Comparison of ENCODE assay signal across 17 cellular contexts in the genomic region with DNA sequence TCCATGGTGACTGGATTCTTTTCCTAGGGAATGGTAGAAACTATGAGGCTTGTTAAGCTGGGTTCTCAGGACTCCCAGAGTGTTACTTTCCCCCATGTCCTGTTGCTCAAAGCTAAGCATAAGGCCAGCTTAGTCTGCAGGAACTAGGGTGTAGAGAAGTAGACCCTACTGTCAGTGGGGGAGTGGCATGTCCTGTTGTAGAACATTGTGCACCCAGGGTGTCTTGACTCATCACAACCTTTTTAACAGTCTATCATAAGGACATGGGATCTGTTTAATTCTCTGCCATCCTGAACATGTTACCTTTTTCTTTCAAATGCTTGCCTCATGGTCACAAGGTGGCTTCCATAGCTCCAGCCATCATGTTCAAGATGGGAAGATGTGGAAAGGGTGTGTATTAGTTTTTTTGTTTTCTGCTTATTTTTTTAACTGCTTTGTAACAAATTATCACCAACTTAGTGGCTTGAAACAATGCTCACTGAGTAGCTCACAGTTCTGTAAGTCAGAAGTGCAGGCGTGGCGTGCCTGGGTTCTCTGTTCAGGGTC. TPM values are rescaled to one million over a fixed set of nuclear protein-coding genes. Genes with fewer than 3 reads are reported as not detected.
DNase-seq lines count a peak whose midpoint lies in the region; ATAC-seq, FAIRE-seq and TF ChIP-seq lines count a peak whose summit lies in the region.
"Had no signal": no experiment of that assay in that cellular context is flagged by ENCODE, and none has a peak within 500 bp of the region (broad histone marks: within the 10 kb centered on the region; RNA-seq: fewer than 3 reads in every experiment).

No MANE protein-coding gene starts in this region.

- POLR2A ChIA-PET in K562 (lab: Yijun Ruan, JAX) = interaction anchor here (0.6 to 1.5 kb wide), 3 partner anchors 11 to 233 kb away, joined by 3 to 6 read pairs (median 3); no protein-coding TSS in a partner anchor

- no peaks in the 10 kb centered on the region for H3K9me3 ChIP-seq in K562 (replicated peaks; ENCODE audit: control insufficient read depth, insufficient read depth, low read depth, low read length)
- no peaks in the 10 kb centered on the region for H3K9me3 ChIP-seq in colonic mucosa
- peaks cover 0 to 3% (median 3%) of the 10 kb centered on the region in 3 donors for H3K9me3 ChIP-seq in skeletal muscle tissue (ENCODE audit: control insufficient read depth in 3 of 3, low read length in 3 of 3)
- peaks cover 0 to 12% of the 10 kb centered on the region in 2 donors for H3K9me3 ChIP-seq in right atrium auricular region
- H3K9me3 ChIP-seq: HAP-1 had no signal

- CTCF ChIA-PET in K562 (lab: Yijun Ruan, JAX; ENCODE audit: low intra/inter-chr PET ratio) = no interaction called here

- TF ChIP-seq EP300 in K562 (IDR thresholded peaks at IDR 0.05; ENCODE audit: low read length) = no peak

- H3K79me2 ChIP-seq in K562 (ENCODE audit: control insufficient read depth, insufficient read depth, low read length) = no peaks in the 10 kb centered on the region

- no peak overlapping the region for H3K27ac ChIP-seq in K562 (ENCODE audit: extremely low read depth, low read depth, low read length)
- H3K27ac ChIP-seq in colonic mucosa = no peak overlapping the region
- peak overlapping the region; percentile 59 for H3K27ac ChIP-seq in skeletal muscle tissue (ENCODE audit: low read depth, low read length)
- no peak overlapping the region for H3K27ac ChIP-seq in right atrium auricular region

- ATAC-seq in K562 (no peak), HG02642 (IDR thresholded peaks at IDR 0.05; ENCODE audit: poor library complexity, unreplicated experiment) (no peak)

- intact Hi-C loops in K562 (cut with micrococcal nuclease) (no loop called here), colonic mucosa (cut with DNase I) (no loop called here)

- TF ChIP-seq RAD21 in K562 (CRISPR knock-in tag; conservative IDR thresholded peaks at IDR 0.05 in 1 of 2, IDR thresholded peaks at IDR 0.05 in 1 of 2) = no peak

- no peak for TF ChIP-seq CTCF in K562 (IDR thresholded peaks at IDR 0.05 in 2 of 3, conservative IDR thresholded peaks at IDR 0.05 in 1 of 3; ENCODE audit: insufficient read depth in 2 of 3, low read depth in 1 of 3, low read length in 3 of 3)
- TF ChIP-seq CTCF in colonic mucosa (IDR thresholded peaks at IDR 0.05) = no peak
- no peak for TF ChIP-seq CTCF in right atrium auricular region (IDR thresholded peaks at IDR 0.05)

- WGBS in K562 (ENCODE audit: insufficient coverage, low coverage, missing lambda C conversion rate) = 17% methylated on average over 2 of the region's 2 CpGs

- H3K9me1 ChIP-seq in K562 (ENCODE audit: control insufficient read depth, insufficient read depth, low read length) = no peaks in the 10 kb centered on the region

- H3K36me3 ChIP-seq in K562 (ENCODE audit: control insufficient read depth, insufficient read depth, low read length) (no peaks in the 10 kb centered on the region; the same call in 2 of the 3 replicates), colonic mucosa (no peaks in the 10 kb centered on the region), skeletal muscle tissue (ENCODE audit: control insufficient read depth in 3 of 3, insufficient read depth in 3 of 3, low read length in 3 of 3) (peaks cover 63 to 80% (median 73%) of the 10 kb centered on the region in 3 donors), right atrium auricular region (peaks cover 52% of the 10 kb centered on the region)
- H3K36me3 ChIP-seq: HAP-1 had no signal

- no peak overlapping the region for H2AFZ ChIP-seq in K562 (ENCODE audit: low read depth, low read length)

- in situ Hi-C loops in K562 (cut with MboI) = loop anchor here (10.0 kb wide), 1 partner anchor 290 kb away; no protein-coding TSS in a partner anchor

- TF ChIP-seq POLR2A in K562 (conservative IDR thresholded peaks at IDR 0.05) = no peak

- H3K4me2 ChIP-seq in K562 (ENCODE audit: insufficient read depth, low read length) = no peak overlapping the region

- DNase-seq in K562 (ENCODE audit: extremely low read depth in 1 of 4, low spot score in 3 of 4) = no peak
- DNase-seq in colonic mucosa = peak; percentile 0
- DNase-seq in right atrium auricular region (ENCODE audit: low spot score) = no peak
- no peak for DNase-seq in SKM-1 (lab: John Stamatoyannopoulos, UW; ENCODE audit: unreplicated experiment)
- DNase-seq: C1 segment of cervical spinal cord; Calu3; CD4-positive, alpha-beta memory T cell; COR-L47; DMS153; DND-41; GOT3 had no signal

- H3K27me3 ChIP-seq in K562 (ENCODE audit: control insufficient read depth in 2 of 2, insufficient read depth in 2 of 2, low read length in 2 of 2) (peaks cover 2 to 4% of the 10 kb centered on the region in 2 experiments; a peak in 3 of 5 replicates), colonic mucosa (no peaks in the 10 kb centered on the region), skeletal muscle tissue (ENCODE audit: control insufficient read depth in 3 of 3, insufficient read depth in 3 of 3, low read length in 3 of 3) (no peaks in the 10 kb centered on the region), right atrium auricular region (no peaks in the 10 kb centered on the region)

- peaks cover 5 to 7% of the 10 kb centered on the region in 2 experiments; a peak in 3 of 5 replicates for H3K4me1 ChIP-seq in K562 (replicated peaks in 1 of 2; ENCODE audit: control insufficient read depth in 2 of 2, insufficient read depth in 2 of 2, low read length in 2 of 2)
- no peaks in the 10 kb centered on the region for H3K4me1 ChIP-seq in colonic mucosa
- peaks cover 66 to 82% (median 72%) of the 10 kb centered on the region in 3 donors for H3K4me1 ChIP-seq in skeletal muscle tissue (ENCODE audit: control insufficient read depth in 3 of 3, insufficient read depth in 3 of 3, low read length in 3 of 3)
- H3K4me1 ChIP-seq in right atrium auricular region = peaks cover 0 to 25% of the 10 kb centered on the region in 2 donors
- H3K4me1 ChIP-seq: HAP-1 had no signal

- no peak for FAIRE-seq in K562 (lab: Jason Lieb, UNC)
- FAIRE-seq: G401.6, GM12892, H54 had no signal

- H3K4me3 ChIP-seq in K562 (no peak overlapping the region), colonic mucosa (no peak overlapping the region), skeletal muscle tissue (ENCODE audit: low read length in 3 of 3) (peak overlapping the region; percentile 2 to 38 (median 22)), right atrium auricular region (no peak overlapping the region)
- H3K4me3 ChIP-seq: HAP-1 had no signal

- BruUV-seq in K562 (replicated peaks; lab: Mats Ljungman, UMichigan) = no TSS peak

- no peak overlapping the region for H3K9ac ChIP-seq in K562 (ENCODE audit: insufficient read depth in 1 of 2, low read depth in 2 of 2, low read length in 2 of 2)
- H3K9ac ChIP-seq in colonic mucosa (ENCODE audit: low read depth in 2 of 2, low read length in 2 of 2) = no peak overlapping the region
- peak overlapping the region in 1 of 3 donors; percentile 40 for H3K9ac ChIP-seq in skeletal muscle tissue (ENCODE audit: low read depth in 1 of 3, low read length in 3 of 3)

- H4K20me1 ChIP-seq in K562 (replicated peaks; ENCODE audit: control insufficient read depth, insufficient read depth, low read length) = no peaks in the 10 kb centered on the region

TF ChIP-seq in K562, 482 proteins besides CTCF, POLR2A, EP300 and RAD21:
- peak; percentile 87 for TF ChIP-seq RBM25 (IDR thresholded peaks at IDR 0.05; ENCODE audit: low read depth, low read length, severe bottlenecking)
- TF ChIP-seq CHD1 (IDR thresholded peaks at IDR 0.05; ENCODE audit: low read length) = no peak

RNA-seq across cellular contexts. Expression of gene OBSCN, which starts 17.4 kb away (rescaled TPM):
- 22.3 and 52.9 TPM in 2 replicates for total RNA-seq in K562 (2011; cell fraction: chromatin; rRNA removed; ENCODE audit: low replicate concordance)
- 25.5 and 27.1 TPM in 2 replicates for total RNA-seq in K562 (2011; cell fraction: nucleolus; rRNA removed)
- 20.5 and 20.6 TPM in 2 replicates for total RNA-seq in K562 (2011; cell fraction: nucleoplasm; rRNA removed)
- total RNA-seq in K562 (2014; rRNA removed) = 11.8 and 12.0 TPM in 2 replicates
- total RNA-seq in K562 (2014; rRNA removed; fragmentation: Illumina TruSeq; extraction: Trizol) = 0.83 and 1.7 TPM in 2 replicates
- total RNA-seq in K562 (2015; rRNA removed; fragmentation: Illumina TruSeq; extraction: Trizol) = 4.1 and 5.0 TPM in 2 replicates
- total RNA-seq in K562 (2021) = 17.4 and 19.7 TPM in 2 replicates
- polyA plus RNA-seq in K562 (2011; rRNA removed) = 3.4 and 5.6 TPM in 2 replicates
- 3.0 and 8.2 TPM in 2 replicates for polyA plus RNA-seq in K562 (2011; cell fraction: cytosol; rRNA removed)
- 22.5 and 42.0 TPM in 2 replicates for polyA plus RNA-seq in K562 (2011; cell fraction: nucleus; rRNA removed)
- polyA plus RNA-seq in K562 (2012) = 15.8 and 26.7 TPM in 2 replicates
- 3.6 and 6.9 TPM in 2 replicates for polyA plus RNA-seq in K562 (2014; fragmentation: Illumina TruSeq; extraction: Trizol)
- polyA plus RNA-seq in K562 (2014; fragmentation: Nextera tagmentation; extraction: Ambion mirVana) = under 1 TPM; 0.18 to 0.29 TPM
- 11.1 and 12.5 TPM in 2 replicates for polyA plus RNA-seq in K562 (2014; rRNA removed)
- 3.4 TPM in 2 replicates for polyA minus RNA-seq in K562 (2011; rRNA and poly(A)+ RNA removed)
- 8.2 and 10.9 TPM in 2 replicates for polyA minus RNA-seq in K562 (2011; cell fraction: cytosol; rRNA and poly(A)+ RNA removed)
- polyA minus RNA-seq in K562 (2011; cell fraction: nucleus; rRNA and poly(A)+ RNA removed) = 7.0 and 7.1 TPM in 2 replicates
- 1 to 10 TPM; 3.6 to 7.9 TPM for total RNA-seq in colonic mucosa
- 460 TPM for total RNA-seq in skeletal muscle tissue
- 100 to 1,000 TPM; 159 to 317 TPM for total RNA-seq in right atrium auricular region

RNA-seq across cellular contexts. Expression of gene IBA57, which starts 59.6 kb away (rescaled TPM):
- 6.2 and 10.7 TPM in 2 replicates for total RNA-seq in K562 (2011; cell fraction: chromatin; rRNA removed; ENCODE audit: low replicate concordance)
- 8.3 and 8.9 TPM in 2 replicates for total RNA-seq in K562 (2011; cell fraction: nucleolus; rRNA removed)
- total RNA-seq in K562 (2011; cell fraction: nucleoplasm; rRNA removed) = 6.8 and 8.3 TPM in 2 replicates
- total RNA-seq in K562 (2014; rRNA removed) = 9.0 and 16.8 TPM in 2 replicates
- total RNA-seq in K562 (2014; rRNA removed; fragmentation: Illumina TruSeq; extraction: Trizol) = 1.8 and 1.9 TPM in 2 replicates
- total RNA-seq in K562 (2015; rRNA removed; fragmentation: Illumina TruSeq; extraction: Trizol) = 2.9 and 4.1 TPM in 2 replicates
- 14.1 and 15.5 TPM in 2 replicates for total RNA-seq in K562 (2021)
- 2.7 and 5.6 TPM in 2 replicates for polyA plus RNA-seq in K562 (2011; rRNA removed)
- 4.2 and 11.4 TPM in 2 replicates for polyA plus RNA-seq in K562 (2011; cell fraction: cytosol; rRNA removed)
- polyA plus RNA-seq in K562 (2011; cell fraction: nucleus; rRNA removed) = 4.0 and 5.9 TPM in 2 replicates
- polyA plus RNA-seq in K562 (2012) = 4.8 and 6.7 TPM in 2 replicates
- 1.9 and 5.9 TPM in 2 replicates for polyA plus RNA-seq in K562 (2014; fragmentation: Illumina TruSeq; extraction: Trizol)
- polyA plus RNA-seq in K562 (2014; fragmentation: Nextera tagmentation; extraction: Ambion mirVana) = 1 to 10 TPM in 1 of 2 experiments, under 1 TPM in 1; 0.77 to 1.0 TPM
- polyA plus RNA-seq in K562 (2014; rRNA removed) = 6.9 and 9.0 TPM in 2 replicates
- 1.9 and 2.1 TPM in 2 replicates for polyA minus RNA-seq in K562 (2011; rRNA and poly(A)+ RNA removed)
- 7.1 and 8.0 TPM in 2 replicates for polyA minus RNA-seq in K562 (2011; cell fraction: cytosol; rRNA and poly(A)+ RNA removed)
- 3.4 and 3.7 TPM in 2 replicates for polyA minus RNA-seq in K562 (2011; cell fraction: nucleus; rRNA and poly(A)+ RNA removed)
- 10 to 100 TPM; 11.0 to 16.9 TPM for total RNA-seq in colonic mucosa
- 3.1 TPM for total RNA-seq in skeletal muscle tissue
- 1 to 10 TPM; 6.7 to 7.1 TPM for total RNA-seq in right atrium auricular region

Comparison
In these comparisons a context has a peak if more than half of its experiments do, and no peak if none do; other contexts are left out.
1. H3K4me3 ChIP-seq: peak in skeletal muscle tissue (3 of 3); none in K562 (single experiment), colonic mucosa (single experiment) and right atrium auricular region (0 of 2).